Comparison of ENCODE assay signal across 1 cellular context in genomic region chr11:66052664-66052982, GRCh38.
TF ChIP-seq lines count a peak whose summit lies in the region.

No MANE protein-coding gene starts in this region.

TF ChIP-seq in HepG2, 621 proteins besides CTCF, POLR2A, EP300 and RAD21 (continues in another document):
- TF ChIP-seq ZNF256 (CRISPR knock-in tag; conservative IDR thresholded peaks at IDR 0.05): no peak
- TF ChIP-seq ZNF264 (CRISPR knock-in tag; IDR thresholded peaks at IDR 0.05): no peak
- TF ChIP-seq FOXO4 (CRISPR knock-in tag; conservative IDR thresholded peaks at IDR 0.05): 0 out of 2 replicates have a peak, but pooled peaks have one; percentile 81
- no peak for TF ChIP-seq TP53 (CRISPR knock-in tag; conservative IDR thresholded peaks at IDR 0.05)
- 0 out of 2 replicates have a peak, but pooled peaks have one; percentile 7 for TF ChIP-seq ZNF572 (CRISPR knock-in tag; IDR thresholded peaks at IDR 0.05)
- no peak for TF ChIP-seq SRY (CRISPR knock-in tag; IDR thresholded peaks at IDR 0.05)
- TF ChIP-seq ZNF224 (CRISPR knock-in tag; IDR thresholded peaks at IDR 0.05): no peak
- no peak for TF ChIP-seq ZNF672 (CRISPR knock-in tag; IDR thresholded peaks at IDR 0.05)
- no peak for TF ChIP-seq ZGPAT (CRISPR knock-in tag; IDR thresholded peaks at IDR 0.05)
- no peak for TF ChIP-seq SP140L (CRISPR knock-in tag; IDR thresholded peaks at IDR 0.05; ENCODE audit: borderline replicate concordance)
- 0 out of 2 replicates have a peak, but pooled peaks have one; percentile 3 for TF ChIP-seq BCL3 (CRISPR knock-in tag; IDR thresholded peaks at IDR 0.05)
- no peak for TF ChIP-seq ZNF609 (CRISPR knock-in tag; IDR thresholded peaks at IDR 0.05; ENCODE audit: borderline replicate concordance)
- TF ChIP-seq ZNF605 (CRISPR knock-in tag; IDR thresholded peaks at IDR 0.05): peak; percentile 76
- TF ChIP-seq ZSCAN25 (CRISPR knock-in tag; IDR thresholded peaks at IDR 0.05): 0 out of 2 replicates have a peak, but pooled peaks have one; percentile 0
- TF ChIP-seq ATF4 (CRISPR knock-in tag; IDR thresholded peaks at IDR 0.05): no peak
- peak; percentile 9 for TF ChIP-seq ZNF781 (CRISPR knock-in tag; IDR thresholded peaks at IDR 0.05; ENCODE audit: borderline replicate concordance, not compliant biosample characterization)
- 0 out of 2 replicates have a peak, but pooled peaks have one; percentile 20 for TF ChIP-seq ZBTB39 (CRISPR knock-in tag; IDR thresholded peaks at IDR 0.05)
- TF ChIP-seq RFX3 (CRISPR knock-in tag; IDR thresholded peaks at IDR 0.05): no peak
- no peak for TF ChIP-seq ZNF253 (CRISPR knock-in tag; IDR thresholded peaks at IDR 0.05; ENCODE audit: borderline replicate concordance)
- no peak for TF ChIP-seq ZSCAN31 (CRISPR knock-in tag; IDR thresholded peaks at IDR 0.05; ENCODE audit: low read depth)
- TF ChIP-seq ZNF260 (CRISPR knock-in tag; IDR thresholded peaks at IDR 0.05; ENCODE audit: borderline replicate concordance, low read depth): no peak
- TF ChIP-seq LRRFIP1 (CRISPR knock-in tag; conservative IDR thresholded peaks at IDR 0.05): no peak
- no peak for TF ChIP-seq ZNF207 (IDR thresholded peaks at IDR 0.05; ENCODE audit: borderline replicate concordance)
- TF ChIP-seq RNF2 (conservative IDR thresholded peaks at IDR 0.05; ENCODE audit: low read depth): 0 out of 2 replicates have a peak, but pooled peaks have one; percentile 2
- 0 out of 2 replicates have a peak, but pooled peaks have one; percentile 1 for TF ChIP-seq MYC (CRISPR knock-in tag; IDR thresholded peaks at IDR 0.05; ENCODE audit: borderline replicate concordance)
- 0 out of 2 replicates have a peak, but pooled peaks have one; percentile 3 for TF ChIP-seq ZNF503 (CRISPR knock-in tag; IDR thresholded peaks at IDR 0.05)
- no peak for TF ChIP-seq ETV6 (CRISPR knock-in tag; conservative IDR thresholded peaks at IDR 0.05)
- TF ChIP-seq RBM22 (optimal IDR thresholded peaks at IDR 0.05; ENCODE audit: low read length): no peak
- peak; percentile 7; the same call in 1 of the 2 replicates for TF ChIP-seq CCDC6 (CRISPR knock-in tag; IDR thresholded peaks at IDR 0.05)
- 0 out of 2 replicates have a peak, but pooled peaks have one; percentile 1 for TF ChIP-seq RXRA (CRISPR knock-in tag; IDR thresholded peaks at IDR 0.05)
- 0 out of 2 replicates have a peak, but pooled peaks have one; percentile 2 for TF ChIP-seq ZNF329 (CRISPR knock-in tag; IDR thresholded peaks at IDR 0.05; ENCODE audit: low read depth)
- TF ChIP-seq MAFF (IDR thresholded peaks at IDR 0.05; ENCODE audit: low read depth, low read length): no peak
- 0 out of 2 replicates have a peak, but pooled peaks have one; percentile 18 for TF ChIP-seq ZNF317 (CRISPR knock-in tag; IDR thresholded peaks at IDR 0.05)
- TF ChIP-seq ZNF768 (CRISPR knock-in tag; IDR thresholded peaks at IDR 0.05): no peak
- 0 out of 2 replicates have a peak, but pooled peaks have one; percentile 15 for TF ChIP-seq ZNF138 (CRISPR knock-in tag; IDR thresholded peaks at IDR 0.05; ENCODE audit: low read depth)
- no peak for TF ChIP-seq ZNF446 (CRISPR knock-in tag; IDR thresholded peaks at IDR 0.05)
- no peak for TF ChIP-seq ZNF282 (IDR thresholded peaks at IDR 0.05; ENCODE audit: partially characterized antibody)
- no peak for TF ChIP-seq TEF (CRISPR knock-in tag; IDR thresholded peaks at IDR 0.05)
- TF ChIP-seq HNF4G (IDR thresholded peaks at IDR 0.05; ENCODE audit: borderline replicate concordance, low read depth, low read length): peak; percentile 80
- no peak for TF ChIP-seq HNF4G (CRISPR knock-in tag; IDR thresholded peaks at IDR 0.05; ENCODE audit: borderline replicate concordance, low read depth)
- TF ChIP-seq KDM5A (IDR thresholded peaks at IDR 0.05; ENCODE audit: borderline replicate concordance, low read length): peak; percentile 57
- no peak for TF ChIP-seq NRL (CRISPR knock-in tag; IDR thresholded peaks at IDR 0.05; ENCODE audit: borderline replicate concordance)
- TF ChIP-seq ZNF607 (CRISPR knock-in tag; IDR thresholded peaks at IDR 0.05; ENCODE audit: borderline replicate concordance): 0 out of 2 replicates have a peak, but pooled peaks have one; percentile 10
- no peak for TF ChIP-seq STAG1 (CRISPR knock-in tag; IDR thresholded peaks at IDR 0.05)
- no peak for TF ChIP-seq SOX5 (CRISPR knock-in tag; IDR thresholded peaks at IDR 0.05; ENCODE audit: borderline replicate concordance)
- no peak for TF ChIP-seq CBFB (CRISPR knock-in tag; IDR thresholded peaks at IDR 0.05)
